12 cellular contexts compared by ENCODE assay signal in the genomic region with DNA sequence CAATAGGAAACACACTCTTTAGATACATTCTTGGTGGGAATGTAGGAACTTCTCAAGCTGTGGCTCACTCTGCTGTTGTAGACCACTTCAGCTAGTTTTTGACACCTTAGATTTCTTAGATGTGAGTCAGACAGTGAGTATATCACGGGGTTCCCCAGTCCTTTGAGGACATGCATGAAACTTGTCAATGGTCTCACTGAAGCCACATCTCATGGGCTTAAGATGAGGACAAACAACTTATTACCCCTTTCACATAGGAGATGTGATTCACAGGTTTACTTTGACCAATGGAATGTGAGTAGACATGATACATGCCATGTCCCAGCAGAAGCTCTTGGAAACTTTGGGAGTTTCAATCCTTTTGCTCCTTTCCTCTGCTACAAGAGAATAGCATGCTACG.
DNase-seq lines count a peak whose midpoint lies in the region; ATAC-seq and TF ChIP-seq lines count a peak whose summit lies in the region.
"Had no signal": no experiment of that assay in that cellular context is flagged by ENCODE, and none has a peak within 500 bp of the region (broad histone marks: within the 10 kb centered on the region; RNA-seq: fewer than 3 reads in every experiment).

No MANE protein-coding gene starts in this region.

- no peaks in the 10 kb centered on the region for H3K27me3 ChIP-seq in SJSA1 (replicated peaks)

- intact Hi-C loops in activated naive CD4-positive, alpha-beta T cell treated with anti-CD3 and anti-CD28 coated beads for 36 hours (cut with micrococcal nuclease) = loop anchor here (1.0 to 5.0 kb wide), 2 partner anchors 91 to 307 kb away; no protein-coding TSS in a partner anchor

- no peak overlapping the region for H3K4me3 ChIP-seq in SJSA1
- H3K4me3 ChIP-seq: mucosa of descending colon had no signal

- H3K9me3 Mint-ChIP-seq in activated naive CD4-positive, alpha-beta T cell treated with anti-CD3 and anti-CD28 coated beads for 36 hours = no peaks in the 10 kb centered on the region

- H3K27ac ChIP-seq in SJSA1 = peak overlapping the region; percentile 88; the same call in 1 of the 2 replicates
- H3K27ac ChIP-seq: C4-2B had no signal

- no peak overlapping the region for H3K4me3 Mint-ChIP-seq in activated naive CD4-positive, alpha-beta T cell treated with anti-CD3 and anti-CD28 coated beads for 36 hours

- peaks cover 32% of the 10 kb centered on the region for H3K4me1 Mint-ChIP-seq in activated naive CD4-positive, alpha-beta T cell treated with anti-CD3 and anti-CD28 coated beads for 36 hours (ENCODE audit: low read depth)

- H3K9me3 ChIP-seq in SJSA1 (replicated peaks) = no peaks in the 10 kb centered on the region
- H3K9me3 ChIP-seq: mucosa of descending colon had no signal

- peak; percentile 91 for ATAC-seq in HG02798 (IDR thresholded peaks at IDR 0.05; ENCODE audit: poor library complexity, unreplicated experiment)
- ATAC-seq in stimulated activated naive CD8-positive, alpha-beta T cell treated with anti-CD3 and anti-CD28 coated beads, Interleukin-15, Interleukin-2, amounts not matched to agents 100 U/mL and 50 U/mL, for 24 hours = peak; percentile 90
- ATAC-seq in SK-N-SH treated with all-trans-retinoic acid at 6 μM for 48 hours = no peak
- ATAC-seq in GM19397 (IDR thresholded peaks at IDR 0.05; ENCODE audit: unreplicated experiment) = no peak
- ATAC-seq: mucosa of descending colon had no signal

- peak; percentile 46 for DNase-seq in activated naive CD4-positive, alpha-beta T cell treated with anti-CD3 and anti-CD28 coated beads for 36 hours
- DNase-seq in activated naive CD4-positive, alpha-beta T cell treated with Interleukin-2 at 50 U/mL for 16 hours = no peak
- DNase-seq in SJSA1 (ENCODE audit: low read depth in 1 of 2, low spot score in 2 of 2) (no peak), DMS153 (lab: John Stamatoyannopoulos, UW) (no peak)
- DNase-seq in stimulated activated naive CD8-positive, alpha-beta T cell treated with anti-CD3 and anti-CD28 coated beads, Interleukin-15, Interleukin-2, amounts not matched to agents 100 U/mL and 50 U/mL, for 24 hours = no peak
- DNase-seq: effector memory CD4-positive, alpha-beta T cell; GOT3; mucosa of descending colon had no signal

- peaks cover 27% of the 10 kb centered on the region for H3K4me1 ChIP-seq in SJSA1 (replicated peaks)

- CTCF ChIA-PET in activated naive CD4-positive, alpha-beta T cell treated with anti-CD3 and anti-CD28 coated beads for 36 hours (lab: Charles Lee) = interaction anchor here (0.6 to 0.8 kb wide), 3 partner anchors 11 to 229 kb away, joined by 3 to 5 read pairs (median 4); no protein-coding TSS in a partner anchor

- H3K27me3 Mint-ChIP-seq in activated naive CD4-positive, alpha-beta T cell treated with anti-CD3 and anti-CD28 coated beads for 36 hours (ENCODE audit: low read depth) = no peaks in the 10 kb centered on the region

- no peak overlapping the region for H3K27ac Mint-ChIP-seq in activated naive CD4-positive, alpha-beta T cell treated with anti-CD3 and anti-CD28 coated beads for 36 hours

- peaks cover 1% of the 10 kb centered on the region for H3K36me3 Mint-ChIP-seq in activated naive CD4-positive, alpha-beta T cell treated with anti-CD3 and anti-CD28 coated beads for 36 hours (ENCODE audit: low read depth)

- no peaks in the 10 kb centered on the region for H3K36me3 ChIP-seq in SJSA1

TF ChIP-seq in SK-N-SH treated with all-trans-retinoic acid at 6 μM for 48 hours, 23 proteins besides CTCF, POLR2A, EP300 and RAD21:
- no peak for TF ChIP-seq PPARA (CRISPR knock-in tag; IDR thresholded peaks at IDR 0.05; ENCODE audit: borderline replicate concordance)

Comparison
In these comparisons a context has a peak if more than half of its experiments do, and no peak if none do; other contexts are left out.
1. ATAC-seq: peak in HG02798 (single experiment) and stimulated activated naive CD8-positive, alpha-beta T cell treated with anti-CD3 and anti-CD28 coated beads, Interleukin-15, Interleukin-2, amounts not matched to agents 100 U/mL and 50 U/mL, for 24 hours (single experiment); none in SK-N-SH treated with all-trans-retinoic acid at 6 μM for 48 hours (single experiment) and GM19397 (single experiment).